Comparison of ENCODE assay signal across 19 cellular contexts in genomic region chr7:25850730-25851129, GRCh38.
DNase-seq lines count a peak whose midpoint lies in the region; ATAC-seq and TF ChIP-seq lines count a peak whose summit lies in the region.
"Had no signal": no experiment of that assay in that cellular context is flagged by ENCODE, and none has a peak within 500 bp of the region (broad histone marks: within the 10 kb centered on the region; RNA-seq: fewer than 3 reads in every experiment).

No MANE protein-coding gene starts in this region.

- H3K36me3 ChIP-seq in heart right ventricle (no peaks in the 10 kb centered on the region), esophagus squamous epithelium (no peaks in the 10 kb centered on the region), psoas muscle (ENCODE audit: insufficient read depth in 1 of 2, low read depth in 1 of 2) (no peaks in the 10 kb centered on the region), uterus (no peaks in the 10 kb centered on the region)
- H3K36me3 ChIP-seq in CD8-positive, alpha-beta T cell (ENCODE audit: insufficient read depth, low read length) = no peaks in the 10 kb centered on the region

- no peak for DNase-seq in heart right ventricle
- no peak for DNase-seq in left cardiac atrium
- no peak for DNase-seq in esophagus squamous epithelium (lab: John Stamatoyannopoulos, UW)
- DNase-seq in psoas muscle = no peak
- no peak for DNase-seq in uterus
- no peak for DNase-seq in mucosa of gallbladder (ENCODE audit: low spot score)
- DNase-seq in CD8-positive, alpha-beta T cell = no peak
- DNase-seq in NOMO-1 treated with DMSO at 0.1 percent for 48 hours (lab: John Stamatoyannopoulos, UW; ENCODE audit: unreplicated experiment) = no peak
- DNase-seq: 8988T, amniotic stem cell, left colon, NCI-H2081, NCI-H510A, SIG-M5 had no signal

- no peaks in the 10 kb centered on the region for H3K9me3 ChIP-seq in heart right ventricle
- H3K9me3 ChIP-seq in esophagus squamous epithelium = peaks cover 0 to 6% (median 0%) of the 10 kb centered on the region in 3 donors
- no peaks in the 10 kb centered on the region for H3K9me3 ChIP-seq in psoas muscle
- H3K9me3 ChIP-seq in uterus = no peaks in the 10 kb centered on the region
- H3K9me3 ChIP-seq in CD8-positive, alpha-beta T cell (ENCODE audit: low read length) = no peaks in the 10 kb centered on the region
- H3K9me3 ChIP-seq: mucosa of descending colon had no signal

- H3K27ac Mint-ChIP-seq in CD8-positive, alpha-beta T cell = no peak overlapping the region
- H3K27ac Mint-ChIP-seq: GM23338; progenitor cell of endocrine pancreas; T-helper 2 cell treated with Interferon-gamma antibody and Interleukin-4, amounts not matched to agents 5 μg/mL and 100 μg/mL, for 36 hours had no signal

- TF ChIP-seq POLR2A in esophagus squamous epithelium (IDR thresholded peaks at IDR 0.05) (no peak), uterus (IDR thresholded peaks at IDR 0.05) (no peak)

- peaks cover 70% of the 10 kb centered on the region for H3K27me3 Mint-ChIP-seq in CD8-positive, alpha-beta T cell (ENCODE audit: low read depth)

- CTCF ChIA-PET in CD8-positive, alpha-beta T cell (lab: Charles Lee) = interaction anchor here (1.3 kb wide), 1 partner anchor 15 kb away, joined by 4 read pairs; no protein-coding TSS in a partner anchor

- intact Hi-C loops in heart right ventricle (cut with DNase I) (loop anchor here (1.0 to 10.0 kb wide), 17 partner anchors 128 to 1304 kb away; partner anchors contain the start of genes HOXA3 (in 1 of the 10) and HOXA7 (in 1 of the 10)), left cardiac atrium (cut with DNase I) (loop anchor here (2.0 to 5.0 kb wide), 5 partner anchors 284 to 593 kb away; no protein-coding TSS in a partner anchor), esophagus squamous epithelium (cut with DNase I) (loop anchor here (5.0 to 10.0 kb wide), 4 partner anchors 283 to 1314 kb away; partner anchors contain the start of gene HOXA9), psoas muscle (cut with DNase I) (loop anchor here (2.0 to 10.0 kb wide), 9 partner anchors 73 to 726 kb away; partner anchors contain the start of gene CYCS (in 1 of the 2)), uterus (cut with DNase I; ENCODE audit: low total_unique reads) (loop anchor here (5.0 to 10.0 kb wide), 3 partner anchors 286 to 593 kb away; no protein-coding TSS in a partner anchor)
- intact Hi-C loops in CD8-positive, alpha-beta T cell (cut with DNase I, micrococcal nuclease) = loop anchor here (2.0 to 10.0 kb wide), 7 partner anchors 283 to 1344 kb away; a partner anchor contains a TSS

- WGBS in heart right ventricle, 2 donors = 82 to 87% methylated on average over 8 of the region's 8 CpGs
- 61 to 71% methylated on average over 8 of the region's 8 CpGs for WGBS in esophagus squamous epithelium, 2 donors
- 87 to 91% (median 90%) methylated on average over 8 of the region's 8 CpGs for WGBS in psoas muscle, 3 donors

- POLR2A ChIA-PET in CD8-positive, alpha-beta T cell (lab: Charles Lee) = no interaction called here

- TF ChIP-seq CTCF in heart right ventricle (IDR thresholded peaks at IDR 0.05) = no peak
- TF ChIP-seq CTCF in esophagus squamous epithelium (IDR thresholded peaks at IDR 0.05) = no peak
- TF ChIP-seq CTCF in psoas muscle (IDR thresholded peaks at IDR 0.05) = no peak
- no peak for TF ChIP-seq CTCF in uterus (IDR thresholded peaks at IDR 0.05)
- no peak for TF ChIP-seq CTCF in CD8-positive, alpha-beta T cell (IDR thresholded peaks at IDR 0.05)

- peak overlapping the region in 7 of 10 donors; percentile 20 to 87 (median 81) for H3K27ac ChIP-seq in heart right ventricle
- H3K27ac ChIP-seq in esophagus squamous epithelium = peak overlapping the region; percentile 6 to 89 (median 86)
- H3K27ac ChIP-seq in psoas muscle = peak overlapping the region; percentile 85
- peak overlapping the region; percentile 97 for H3K27ac ChIP-seq in uterus
- no peak overlapping the region for H3K27ac ChIP-seq in CD8-positive, alpha-beta T cell (ENCODE audit: low read depth, low read length)

- H3K9me3 Mint-ChIP-seq in CD8-positive, alpha-beta T cell = no peaks in the 10 kb centered on the region
- H3K9me3 Mint-ChIP-seq: GM23338; T-helper 2 cell treated with Interferon-gamma antibody and Interleukin-4, amounts not matched to agents 5 μg/mL and 100 μg/mL, for 36 hours had no signal

- no peak for ATAC-seq in heart right ventricle
- ATAC-seq in left cardiac atrium = no peak
- no peak for ATAC-seq in psoas muscle
- ATAC-seq in CD8-positive, alpha-beta T cell = no peak
- ATAC-seq: activated CD4-positive, CD25-positive, alpha-beta regulatory T cell treated with anti-CD3 and anti-CD28 coated beads, Interleukin-2, amount 50 U/mL, for 24 hours; GM23338; left colon; mucosa of descending colon had no signal

- no peaks in the 10 kb centered on the region for H3K36me3 Mint-ChIP-seq in CD8-positive, alpha-beta T cell

- H3K4me3 ChIP-seq in heart right ventricle = no peak overlapping the region
- H3K4me3 ChIP-seq in esophagus squamous epithelium = no peak overlapping the region
- H3K4me3 ChIP-seq in psoas muscle = no peak overlapping the region
- no peak overlapping the region for H3K4me3 ChIP-seq in uterus
- no peak overlapping the region for H3K4me3 ChIP-seq in CD8-positive, alpha-beta T cell (ENCODE audit: low read depth, low read length)
- H3K4me3 ChIP-seq: GM23338, mucosa of descending colon had no signal

- H3K4me1 Mint-ChIP-seq in CD8-positive, alpha-beta T cell (ENCODE audit: low read depth) = peaks cover 11% of the 10 kb centered on the region

- H3K4me1 ChIP-seq in heart right ventricle (peaks cover 6 to 75% (median 57%) of the 10 kb centered on the region in 9 donors), esophagus squamous epithelium (peaks cover 10 to 89% (median 36%) of the 10 kb centered on the region in 3 donors), psoas muscle (peaks cover 71% of the 10 kb centered on the region), uterus (peaks cover 30 to 55% of the 10 kb centered on the region in 2 donors)
- peaks cover 14% of the 10 kb centered on the region for H3K4me1 ChIP-seq in CD8-positive, alpha-beta T cell (ENCODE audit: insufficient read depth, low read length)

- H3K27me3 ChIP-seq in heart right ventricle = peaks cover 12 to 62% (median 47%) of the 10 kb centered on the region in 7 donors
- peaks cover 5 to 68% (median 28%) of the 10 kb centered on the region in 4 donors for H3K27me3 ChIP-seq in esophagus squamous epithelium
- H3K27me3 ChIP-seq in psoas muscle (ENCODE audit: insufficient read depth in 3 of 3, low read length in 2 of 3) = no peaks in the 10 kb centered on the region
- no peaks in the 10 kb centered on the region for H3K27me3 ChIP-seq in uterus
- H3K27me3 ChIP-seq in CD8-positive, alpha-beta T cell (ENCODE audit: insufficient read depth, low read length) = peaks cover 34% of the 10 kb centered on the region

- H3K4me3 Mint-ChIP-seq in CD8-positive, alpha-beta T cell = no peak overlapping the region
